ENCODE assay signal across 2 cellular contexts in genomic region chr1:113403065-113403464, GRCh38.
TF ChIP-seq lines count a peak whose summit lies in the region.

No MANE protein-coding gene starts in this region.

TF ChIP-seq in GM23338, 12 proteins besides CTCF, POLR2A, EP300 and RAD21:
- TF ChIP-seq ETS1 (IDR thresholded peaks at IDR 0.05) (no peak), JUNB (IDR thresholded peaks at IDR 0.05; ENCODE audit: unreplicated experiment) (no peak), EZH2 (IDR thresholded peaks at IDR 0.05; ENCODE audit: low read depth, unreplicated experiment) (no peak), ZNF462 (CRISPR knock-in tag; IDR thresholded peaks at IDR 0.05) (no peak), REST (IDR thresholded peaks at IDR 0.05; ENCODE audit: unreplicated experiment) (no peak), ZNF114 (CRISPR knock-in tag; IDR thresholded peaks at IDR 0.05) (no peak), STAT1 (IDR thresholded peaks at IDR 0.05; ENCODE audit: unreplicated experiment) (no peak), CREB1 (CRISPR knock-in tag; IDR thresholded peaks at IDR 0.05; ENCODE audit: low read depth) (no peak), POLR2AphosphoS5 (IDR thresholded peaks at IDR 0.05; ENCODE audit: low read depth) (no peak), NANOG (IDR thresholded peaks at IDR 0.05; ENCODE audit: borderline replicate concordance) (no peak)

TF ChIP-seq in IMR-90, 13 proteins besides CTCF, POLR2A, EP300 and RAD21 (continued from another document):
- TF ChIP-seq USF2 (IDR thresholded peaks at IDR 0.05; ENCODE audit: low read depth, low read length) (no peak), RFX5 (IDR thresholded peaks at IDR 0.05; ENCODE audit: low read depth, low read length) (no peak)
